8 cellular contexts compared by ENCODE assay signal in the genomic region with DNA sequence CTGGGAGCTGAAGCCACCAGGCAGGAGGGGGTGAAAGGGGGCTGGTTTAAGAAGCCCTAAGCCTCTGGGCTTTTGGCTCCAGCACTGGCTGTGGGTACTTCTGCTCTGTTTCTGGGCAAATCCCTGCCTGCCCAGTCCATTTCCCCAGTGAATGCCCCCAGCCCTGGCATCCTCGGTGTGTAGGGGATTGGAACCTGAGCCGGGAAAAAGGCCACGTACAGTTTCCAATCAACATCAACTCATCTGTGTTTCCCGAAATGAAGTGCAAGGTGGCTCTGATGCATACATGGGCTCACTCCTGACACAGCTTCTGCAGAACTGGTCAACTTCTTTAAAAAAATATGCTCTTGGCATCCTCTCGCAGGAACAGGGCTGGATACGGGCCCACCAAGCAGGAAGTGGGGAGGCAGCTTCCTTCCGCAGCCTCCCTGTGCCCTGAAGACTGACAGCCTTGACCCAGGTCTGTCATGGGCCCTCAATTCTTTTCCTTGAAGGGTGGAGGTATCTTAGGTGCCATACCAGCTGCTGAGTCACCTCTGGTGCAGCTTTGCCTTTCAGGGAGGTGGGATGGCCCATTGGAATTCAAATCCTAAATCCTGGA.
DNase-seq lines count a peak whose midpoint lies in the region; ATAC-seq and TF ChIP-seq lines count a peak whose summit lies in the region.

No MANE protein-coding gene starts in this region.

- whole genome bisulfite sequencing in gastroesophageal sphincter (ENCODE audit: low coverage in 1 of 2), 2 donors: 33% methylated on average over 1 of the region's 7 CpGs; no CpG with 5 or more reads in 1 of the 2 donors
- WGBS in stomach, 5 donors: 41 to 67% (median 58%) methylated on average over 7 of the region's 7 CpGs

- intact Hi-C loops in stomach (cut with DNase I; ENCODE audit: low total_unique reads): loop anchor here (5.0 to 10.0 kb wide), 2 partner anchors 88 to 184 kb away; no protein-coding TSS in a partner anchor

- no peak for TF ChIP-seq EP300 in gastroesophageal sphincter (IDR thresholded peaks at IDR 0.05)
- no peak for TF ChIP-seq EP300 in stomach (IDR thresholded peaks at IDR 0.05)

- no peaks in the 10 kb centered on the region for H3K79me2 ChIP-seq in Loucy (ENCODE audit: insufficient read depth, low read length)

- peak overlapping the region; percentile 50 for H3K4me2 ChIP-seq in Loucy (ENCODE audit: low read depth, low read length, poor library complexity, severe bottlenecking)

- no peaks in the 10 kb centered on the region for H3F3A ChIP-seq in Loucy (ENCODE audit: low read depth)

- H3K9me3 ChIP-seq in Loucy (ENCODE audit: insufficient read depth, low read depth, low read length) (no peaks in the 10 kb centered on the region), gastroesophageal sphincter (no peaks in the 10 kb centered on the region), stomach (no peaks in the 10 kb centered on the region)

- no peak overlapping the region for H2AFZ ChIP-seq in Loucy (ENCODE audit: low read length)

- H3K9ac ChIP-seq in Loucy (ENCODE audit: low read depth, low read length, poor library complexity, severe bottlenecking): peak overlapping the region; percentile 55

- ATAC-seq in GM19463 (IDR thresholded peaks at IDR 0.05; ENCODE audit: unreplicated experiment) (peak; percentile 10), gastroesophageal sphincter (peak; percentile 14), HG02970 (IDR thresholded peaks at IDR 0.05; ENCODE audit: low FRiP score, unreplicated experiment) (no peak)

- TF ChIP-seq CTCF in AG10803 (conservative IDR thresholded peaks at IDR 0.05; ENCODE audit: low read length): no peak
- TF ChIP-seq CTCF in Loucy (conservative IDR thresholded peaks at IDR 0.05; ENCODE audit: low read length): no peak
- no peak for TF ChIP-seq CTCF in gastroesophageal sphincter (IDR thresholded peaks at IDR 0.05)
- TF ChIP-seq CTCF in stomach (IDR thresholded peaks at IDR 0.05): no peak

- DNase-seq in AG10803 (ENCODE audit: low read depth): peak; percentile 45
- DNase-seq in stomach: no peak
- DNase-seq in retina: no peak
- DNase-seq in dedifferentiated amniotic fluid mesenchymal stem cell (ENCODE audit: extremely low spot score): no peak

- no peaks in the 10 kb centered on the region for H4K20me1 ChIP-seq in Loucy (ENCODE audit: insufficient read depth, low read length, poor library complexity, severe bottlenecking)

- no peaks in the 10 kb centered on the region for H3K9me2 ChIP-seq in Loucy (replicated peaks; ENCODE audit: low read depth, low read length)

- TF ChIP-seq POLR2A in gastroesophageal sphincter (IDR thresholded peaks at IDR 0.05) (no peak), stomach (IDR thresholded peaks at IDR 0.05) (no peak)

- H3K4me1 ChIP-seq in Loucy (ENCODE audit: insufficient read depth, low read length, poor library complexity, severe bottlenecking) (peaks cover 16% of the 10 kb centered on the region), gastroesophageal sphincter (peaks cover 0 to 62% (median 40%) of the 10 kb centered on the region in 3 donors), stomach (peaks cover 28 to 47% (median 34%) of the 10 kb centered on the region in 4 donors)

- H3K27ac ChIP-seq in gastroesophageal sphincter (peak overlapping the region in 3 of 4 donors; percentile 68 to 77 (median 72)), stomach (peak overlapping the region in 4 of 5 donors; percentile 53 to 85 (median 79))

- peaks cover 12% of the 10 kb centered on the region; the same call in 1 of the 2 replicates for H3K36me3 ChIP-seq in Loucy (ENCODE audit: insufficient read depth, low read length)
- peaks cover 0 to 20% of the 10 kb centered on the region in 2 donors for H3K36me3 ChIP-seq in gastroesophageal sphincter
- H3K36me3 ChIP-seq in stomach: peaks cover 0 to 27% (median 25%) of the 10 kb centered on the region in 4 donors

- H3K4me3 ChIP-seq in AG10803 (ENCODE audit: low read length) (no peak overlapping the region), Loucy (ENCODE audit: low read length, poor library complexity, severe bottlenecking) (no peak overlapping the region), gastroesophageal sphincter (no peak overlapping the region), stomach (no peak overlapping the region)

- H3K27me3 ChIP-seq in Loucy (ENCODE audit: insufficient read depth, low read length, poor library complexity, severe bottlenecking) (no peaks in the 10 kb centered on the region), gastroesophageal sphincter (no peaks in the 10 kb centered on the region), stomach (no peaks in the 10 kb centered on the region)
